ENCODE assay signal across 15 cellular contexts in the genomic region with DNA sequence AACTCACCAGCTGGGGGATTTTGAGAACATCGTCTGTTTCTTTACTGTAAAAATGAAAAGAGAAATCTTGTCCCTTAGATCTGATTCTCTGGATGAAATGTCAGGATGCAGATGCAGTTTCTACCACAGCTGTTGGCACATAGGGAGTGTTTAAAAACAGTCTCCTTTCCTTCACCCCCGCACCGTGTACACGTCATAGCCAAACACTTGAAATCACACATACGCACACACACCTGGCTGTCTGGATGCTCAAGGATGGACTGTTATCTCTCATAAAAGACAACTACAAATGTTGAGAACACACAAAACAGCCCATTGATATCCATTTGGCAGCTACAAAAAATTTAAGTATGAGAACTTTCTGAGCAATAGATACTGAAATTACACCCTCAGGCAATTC.
A peak's percentile ranks its signal among the peaks of the same experiment; 100 is the strongest.
DNase-seq lines count a peak whose midpoint lies in the region; ATAC-seq and TF ChIP-seq lines count a peak whose summit lies in the region.
"Had no signal": no experiment of that assay in that cellular context is flagged by ENCODE, and none has a peak within 500 bp of the region (broad histone marks: within the 10 kb centered on the region; RNA-seq: fewer than 3 reads in every experiment).

No MANE protein-coding gene starts in this region.

- H3K4me1 ChIP-seq in esophagus muscularis mucosa = peaks cover 0 to 9% (median 2%) of the 10 kb centered on the region in 4 donors

- WGBS in esophagus muscularis mucosa = 53% methylated on average over 5 of the region's 5 CpGs

- no peaks in the 10 kb centered on the region for H3K36me3 ChIP-seq in esophagus muscularis mucosa
- H3K36me3 ChIP-seq: BLaER1 had no signal

- H3K27ac ChIP-seq in esophagus muscularis mucosa (replicated peaks in 1 of 4) = no peak overlapping the region
- H3K27ac ChIP-seq: BLaER1, HL-60 had no signal

- peak; percentile 45 for DNase-seq in NCI-H345 (lab: John Stamatoyannopoulos, UW)
- DNase-seq in NCI-H345 treated with DMSO at 0.1 percent for 48 hours (lab: John Stamatoyannopoulos, UW; ENCODE audit: unreplicated experiment) = no peak
- peak; percentile 19 for DNase-seq in NCI-H1092 (lab: John Stamatoyannopoulos, UW)
- DNase-seq in NCI-H748 (lab: John Stamatoyannopoulos, UW; ENCODE audit: unreplicated experiment) = peak; percentile 75
- peak; percentile 77 for DNase-seq in esophagus muscularis mucosa (ENCODE audit: extremely low spot score)
- no peak for DNase-seq in D341Med (ENCODE audit: low spot score)
- DNase-seq: CD8-positive, alpha-beta T cell; NCI-H1436; NCI-H2081; NCI-H524 had no signal

- no peak for TF ChIP-seq CTCF in esophagus muscularis mucosa (IDR thresholded peaks at IDR 0.05)

- intact Hi-C loops in esophagus muscularis mucosa (cut with DNase I) = no loop called here

- TF ChIP-seq POLR2A in esophagus muscularis mucosa (IDR thresholded peaks at IDR 0.05; ENCODE audit: low read depth) = no peak

- ATAC-seq in GM18502 (IDR thresholded peaks at IDR 0.05; ENCODE audit: poor library complexity, unreplicated experiment) (no peak), HG03460 (IDR thresholded peaks at IDR 0.05; ENCODE audit: unreplicated experiment) (no peak)
- ATAC-seq: CD8-positive, alpha-beta T cell; HCT116 had no signal

- TF ChIP-seq EP300 in esophagus muscularis mucosa (IDR thresholded peaks at IDR 0.05) = no peak

- no peaks in the 10 kb centered on the region for H3K27me3 ChIP-seq in esophagus muscularis mucosa
- H3K27me3 ChIP-seq: BLaER1 had no signal

- no peaks in the 10 kb centered on the region for H3K9me3 ChIP-seq in esophagus muscularis mucosa
- H3K9me3 ChIP-seq: BLaER1 had no signal

- H3K4me3 ChIP-seq in esophagus muscularis mucosa = no peak overlapping the region
- H3K4me3 ChIP-seq: BLaER1 had no signal

Comparison
In these comparisons a context has a peak if more than half of its experiments do, and no peak if none do; other contexts are left out.
1. DNase-seq: peak in NCI-H345 (single experiment), NCI-H1092 (single experiment), NCI-H748 (single experiment) and esophagus muscularis mucosa (single experiment); none in NCI-H345 treated with DMSO at 0.1 percent for 48 hours (single experiment) and D341Med (single experiment).